15 cellular contexts compared by ENCODE assay signal in genomic region chr18:23721711-23722479, GRCh38. TPM values are rescaled to one million over a fixed set of nuclear protein-coding genes. Genes with fewer than 3 reads are reported as not detected.
DNase-seq lines count a peak whose midpoint lies in the region; ATAC-seq and TF ChIP-seq lines count a peak whose summit lies in the region.
"Had no signal": no experiment of that assay in that cellular context is flagged by ENCODE, and none has a peak within 500 bp of the region (broad histone marks: within the 10 kb centered on the region; RNA-seq: fewer than 3 reads in every experiment).

No MANE protein-coding gene starts in this region.

- ATAC-seq in PC-3 (no peak), T-helper 17 cell (no peak)

- H3K9ac ChIP-seq in PC-3 (ENCODE audit: low read length): no peak overlapping the region

- peaks cover 12 to 28% of the 10 kb centered on the region in 2 donors for H3K27me3 Mint-ChIP-seq in CD8-positive, alpha-beta memory T cell
- H3K27me3 Mint-ChIP-seq in T-helper 17 cell: peaks cover 54% of the 10 kb centered on the region
- peaks cover 3% of the 10 kb centered on the region for H3K27me3 Mint-ChIP-seq in activated T-cell treated with anti-CD3 and anti-CD28 coated beads, Interleukin-2, amount 50 U/mL, for 24 hours

- TF ChIP-seq CTCF in PC-3 (conservative IDR thresholded peaks at IDR 0.05; ENCODE audit: low read depth, low read length) (no peak), fibroblast of the aortic adventitia (IDR thresholded peaks at IDR 0.05; ENCODE audit: insufficient read depth, low read length) (no peak), vagina (IDR thresholded peaks at IDR 0.05) (no peak)

- no peaks in the 10 kb centered on the region for H3K4me1 Mint-ChIP-seq in CD8-positive, alpha-beta memory T cell
- H3K4me1 Mint-ChIP-seq in T-helper 17 cell: no peaks in the 10 kb centered on the region
- peaks cover 3% of the 10 kb centered on the region for H3K4me1 Mint-ChIP-seq in activated T-cell treated with anti-CD3 and anti-CD28 coated beads, Interleukin-2, amount 50 U/mL, for 24 hours (ENCODE audit: low read depth)
- H3K4me1 Mint-ChIP-seq: activated CD4-positive, alpha-beta T cell treated with anti-CD3 and anti-CD28 coated beads, Interleukin-2, amount 10 ng/mL, durations not matched to agents 7 days and 5 days had no signal

- no peaks in the 10 kb centered on the region for H4K20me1 ChIP-seq in PC-3 (ENCODE audit: low read length)

- H3K4me1 ChIP-seq in PC-3 (ENCODE audit: insufficient read depth, low read length) (peaks cover 44% of the 10 kb centered on the region), vagina (peaks cover 46% of the 10 kb centered on the region)
- H3K4me1 ChIP-seq in CD8-positive, alpha-beta memory T cell (ENCODE audit: insufficient read depth, low read length): no peaks in the 10 kb centered on the region

- BruUV-seq in PC-3 (replicated peaks; lab: Mats Ljungman, UMichigan): no TSS peak

- H3K27me3 ChIP-seq in PC-3 (ENCODE audit: low read length) (no peaks in the 10 kb centered on the region), vagina (no peaks in the 10 kb centered on the region)
- no peaks in the 10 kb centered on the region for H3K27me3 ChIP-seq in CD8-positive, alpha-beta memory T cell (ENCODE audit: insufficient read depth, low read length, poor library complexity, severe bottlenecking)

- peaks cover 9% of the 10 kb centered on the region for H3F3A ChIP-seq in PC-3 (ENCODE audit: low read length, unreplicated experiment)

- H3K9me3 ChIP-seq in PC-3 (ENCODE audit: low read length) (no peaks in the 10 kb centered on the region), vagina (no peaks in the 10 kb centered on the region), T-helper 17 cell (ENCODE audit: control insufficient read depth, low read length, poor library complexity, severe bottlenecking) (no peaks in the 10 kb centered on the region)
- no peaks in the 10 kb centered on the region for H3K9me3 ChIP-seq in CD8-positive, alpha-beta memory T cell (ENCODE audit: low read length)
- H3K9me3 ChIP-seq: neutrophil had no signal

- TF ChIP-seq POLR2A in vagina (IDR thresholded peaks at IDR 0.05): no peak

- no peak overlapping the region for H3K4me3 ChIP-seq in PC-3 (ENCODE audit: low read length)
- H3K4me3 ChIP-seq in fibroblast of the aortic adventitia (ENCODE audit: low read depth, low read length): no peak overlapping the region
- no peak overlapping the region for H3K4me3 ChIP-seq in vagina
- no peak overlapping the region for H3K4me3 ChIP-seq in CD8-positive, alpha-beta memory T cell (ENCODE audit: low read length)

- no peak overlapping the region for H2AFZ ChIP-seq in PC-3 (ENCODE audit: low read length)

- CTCF ChIA-PET in PC-3 (lab: Charles Lee): no interaction called here
- CTCF ChIA-PET in CD8-positive, alpha-beta memory T cell (lab: Charles Lee): no interaction called here

- intact Hi-C loops in PC-3 (cut with micrococcal nuclease): loop anchor here (5.0 kb wide), 1 partner anchor 85 kb away; no protein-coding TSS in a partner anchor
- intact Hi-C loops in vagina (cut with DNase I): no loop called here

- H3K36me3 Mint-ChIP-seq in CD8-positive, alpha-beta memory T cell: no peaks in the 10 kb centered on the region
- peaks cover 4% of the 10 kb centered on the region for H3K36me3 Mint-ChIP-seq in T-helper 17 cell (ENCODE audit: low read depth)
- H3K36me3 Mint-ChIP-seq in activated T-cell treated with anti-CD3 and anti-CD28 coated beads, Interleukin-2, amount 50 U/mL, for 24 hours (ENCODE audit: low read depth): no peaks in the 10 kb centered on the region

- peaks cover 48% of the 10 kb centered on the region for H3K36me3 ChIP-seq in PC-3 (ENCODE audit: low read depth, low read length)
- H3K36me3 ChIP-seq in vagina: no peaks in the 10 kb centered on the region
- no peaks in the 10 kb centered on the region for H3K36me3 ChIP-seq in CD8-positive, alpha-beta memory T cell (ENCODE audit: insufficient read depth, low read length)
- H3K36me3 ChIP-seq: neutrophil had no signal

- H3K4me2 ChIP-seq in PC-3 (ENCODE audit: low read length): no peak overlapping the region

- DNase-seq in NCI-H748 (lab: John Stamatoyannopoulos, UW; ENCODE audit: unreplicated experiment): peak; percentile 26
- no peak for DNase-seq in NCI-H748 treated with DMSO at 0.1 percent for 48 hours (lab: John Stamatoyannopoulos, UW)
- no peak for DNase-seq in PC-3
- DNase-seq in fibroblast of the aortic adventitia (ENCODE audit: low read depth): peak; percentile 57
- no peak for DNase-seq in vagina (ENCODE audit: extremely low spot score in 2 of 2)
- DNase-seq in CD8-positive, alpha-beta memory T cell: no peak
- no peak for DNase-seq in T-helper 17 cell
- DNase-seq in activated T-cell treated with anti-CD3 and anti-CD28 coated beads, Interleukin-2, amount 50 U/mL, for 24 hours: no peak
- DNase-seq: activated CD4-positive, alpha-beta T cell treated with anti-CD3 and anti-CD28 coated beads, Interleukin-2, amount 10 ng/mL, durations not matched to agents 7 days and 5 days; activated T-cell treated with anti-CD3 and anti-CD28 coated beads, Interleukin-2, amount 50 U/mL, for 1 hour; mammary epithelial cell; MM.1S; RPMI8226 had no signal

- H3K9me3 Mint-ChIP-seq in CD8-positive, alpha-beta memory T cell: no peaks in the 10 kb centered on the region
- no peaks in the 10 kb centered on the region for H3K9me3 Mint-ChIP-seq in activated T-cell treated with anti-CD3 and anti-CD28 coated beads, Interleukin-2, amount 50 U/mL, for 24 hours
- H3K9me3 Mint-ChIP-seq: activated CD4-positive, alpha-beta T cell treated with anti-CD3 and anti-CD28 coated beads, Interleukin-2, amount 10 ng/mL, durations not matched to agents 7 days and 5 days; T-helper 2 cell treated with Interferon-gamma antibody and Interleukin-4, amounts not matched to agents 5 μg/mL and 100 μg/mL, for 36 hours had no signal

- no peak overlapping the region for H3K27ac Mint-ChIP-seq in CD8-positive, alpha-beta memory T cell
- no peak overlapping the region for H3K27ac Mint-ChIP-seq in T-helper 17 cell
- H3K27ac Mint-ChIP-seq in activated T-cell treated with anti-CD3 and anti-CD28 coated beads, Interleukin-2, amount 50 U/mL, for 24 hours: no peak overlapping the region
- H3K27ac Mint-ChIP-seq: activated CD4-positive, alpha-beta T cell treated with anti-CD3 and anti-CD28 coated beads, Interleukin-2, amount 10 ng/mL, durations not matched to agents 7 days and 5 days; T-helper 2 cell treated with Interferon-gamma antibody and Interleukin-4, amounts not matched to agents 5 μg/mL and 100 μg/mL, for 36 hours had no signal

- no peaks in the 10 kb centered on the region for H3K9me2 ChIP-seq in PC-3 (replicated peaks; ENCODE audit: low read length)

- H3K27ac ChIP-seq in PC-3 (ENCODE audit: low read length) (peak overlapping the region; percentile 8; the same call in 1 of the 2 replicates), vagina (peak overlapping the region; percentile 77)
- no peak overlapping the region for H3K27ac ChIP-seq in CD8-positive, alpha-beta memory T cell (ENCODE audit: low read depth, low read length)
- H3K27ac ChIP-seq: neutrophil had no signal

- no peak overlapping the region for H3K4me3 Mint-ChIP-seq in CD8-positive, alpha-beta memory T cell
- no peak overlapping the region for H3K4me3 Mint-ChIP-seq in T-helper 17 cell
- H3K4me3 Mint-ChIP-seq in activated T-cell treated with anti-CD3 and anti-CD28 coated beads, Interleukin-2, amount 50 U/mL, for 24 hours: no peak overlapping the region
- H3K4me3 Mint-ChIP-seq: activated CD4-positive, alpha-beta T cell treated with anti-CD3 and anti-CD28 coated beads, Interleukin-2, amount 10 ng/mL, durations not matched to agents 7 days and 5 days; T-helper 2 cell treated with Interferon-gamma antibody and Interleukin-4, amounts not matched to agents 5 μg/mL and 100 μg/mL, for 36 hours had no signal

- POLR2A ChIA-PET in PC-3 (lab: Charles Lee; ENCODE audit: unreplicated experiment): no interaction called here
- POLR2A ChIA-PET in CD8-positive, alpha-beta memory T cell (lab: Charles Lee): no interaction called here

- H3K79me2 ChIP-seq in PC-3 (ENCODE audit: low read length): peaks cover 69% of the 10 kb centered on the region

RNA-seq across cellular contexts. Expression of gene LAMA3, which starts 32.6 kb away (rescaled TPM):
- 217 and 224 TPM in 2 replicates for total RNA-seq in PC-3 (2014; rRNA removed)
- 5.1 and 15.7 TPM in 2 replicates for total RNA-seq in fibroblast of the aortic adventitia (ENCODE audit: low replicate concordance)
- total RNA-seq in vagina: 106 TPM
- total RNA-seq in CD8-positive, alpha-beta memory T cell: not detected
- polyA plus RNA-seq in CD8-positive, alpha-beta memory T cell: 0.47 TPM
- under 1 TPM in 1 of 2 donors, not detected in 1; 0.07 TPM for total RNA-seq in T-helper 17 cell

RNA-seq across cellular contexts. Expression of gene ANKRD29, which starts 59.2 kb away (rescaled TPM):
- 31.0 and 31.4 TPM in 2 replicates for total RNA-seq in PC-3 (2014; rRNA removed)
- 6.1 and 17.4 TPM in 2 replicates for total RNA-seq in fibroblast of the aortic adventitia (ENCODE audit: low replicate concordance)
- total RNA-seq in vagina: 32.9 TPM
- total RNA-seq in CD8-positive, alpha-beta memory T cell: not detected
- not detected for polyA plus RNA-seq in CD8-positive, alpha-beta memory T cell
- under 1 TPM; 0.25 to 0.26 TPM for total RNA-seq in T-helper 17 cell

Comparison
In these comparisons a context has a peak if more than half of its experiments do, and no peak if none do; other contexts are left out.
1. DNase-seq: peak in NCI-H748 (single experiment) and fibroblast of the aortic adventitia (single experiment); none in NCI-H748 treated with DMSO at 0.1 percent for 48 hours (single experiment), PC-3 (single experiment), vagina (0 of 2), CD8-positive, alpha-beta memory T cell (0 of 5), T-helper 17 cell (0 of 3) and activated T-cell treated with anti-CD3 and anti-CD28 coated beads, Interleukin-2, amount 50 U/mL, for 24 hours (single experiment).